In genomic region chr3:42741796-42742195, GRCh38 we compare ENCODE assay signal across 15 cellular contexts. TPM values are rescaled to one million over a fixed set of nuclear protein-coding genes. Genes with fewer than 3 reads are reported as not detected.
A peak's percentile ranks its signal among the peaks of the same experiment; 100 is the strongest.
DNase-seq lines count a peak whose midpoint lies in the region; ATAC-seq and TF ChIP-seq lines count a peak whose summit lies in the region.
"Had no signal": no experiment of that assay in that cellular context is flagged by ENCODE, and none has a peak within 500 bp of the region (broad histone marks: within the 10 kb centered on the region; RNA-seq: fewer than 3 reads in every experiment).

No MANE protein-coding gene starts in this region.

- H3K4me3 ChIP-seq in heart left ventricle (no peak overlapping the region), lower leg skin (ENCODE audit: low read depth, poor library complexity, severe bottlenecking) (no peak overlapping the region)

- H3K27ac ChIP-seq in heart left ventricle (peak overlapping the region in 7 of 12 donors; percentile 22 to 94 (median 79)), cingulate gyrus (ENCODE audit: low read depth, low read length) (peak overlapping the region; percentile 61), temporal lobe (ENCODE audit: low read depth, low read length) (peak overlapping the region; percentile 78)

- no peaks in the 10 kb centered on the region for H3K36me3 ChIP-seq in heart left ventricle

- TF ChIP-seq POLR2A in heart left ventricle (IDR thresholded peaks at IDR 0.05) (no peak), lower leg skin (IDR thresholded peaks at IDR 0.05) (no peak)

- TF ChIP-seq CTCF in heart left ventricle (IDR thresholded peaks at IDR 0.05) (no peak), lower leg skin (IDR thresholded peaks at IDR 0.05) (no peak)

- DNase-seq in heart left ventricle, result no peak
- DNase-seq in left ventricle myocardium superior, result no peak
- DNase-seq in lower leg skin (ENCODE audit: low spot score in 2 of 2), result peak; percentile 11 to 64
- no peak for DNase-seq in DMS53 (lab: John Stamatoyannopoulos, UW)
- DNase-seq in activated T-cell treated with anti-CD3 and anti-CD28 coated beads, Interleukin-2, amount 50 U/mL, for 48 hours, result no peak
- DNase-seq: Caco-2, MM.1S, NCI-H1105, NCI-H1694 treated with DMSO at 0.1 percent for 48 hours, NCI-H345, NCI-H69 had no signal

- ATAC-seq in heart left ventricle, result no peak
- no peak for ATAC-seq in left ventricle myocardium superior
- no peak for ATAC-seq in HG03196 (IDR thresholded peaks at IDR 0.05; ENCODE audit: unreplicated experiment)

- intact Hi-C loops in heart left ventricle (cut with DNase I) (loop anchor here in 8 of 10 donors (2.0 to 10.0 kb wide), 10 partner anchors 39 to 517 kb away; partner anchors contain the start of genes HHATL (in 5 of the 8), ZBTB47 (in 3 of the 8) and NKTR (in 1 of the 8)), left ventricle myocardium superior (cut with micrococcal nuclease) (loop anchor here (10.0 kb wide), 1 partner anchor 157 kb away; the partner anchor contains the start of gene SEC22C), lower leg skin (cut with DNase I; ENCODE audit: low total_unique reads) (no loop called here)

- WGBS in heart left ventricle, 4 donors, result 72 to 81% (median 74%) methylated on average over 3 of the region's 3 CpGs
- 90 to 94% methylated on average over 3 of the region's 3 CpGs for WGBS in lower leg skin, 2 donors

- peaks cover 0 to 52% (median 19%) of the 10 kb centered on the region in 12 donors for H3K4me1 ChIP-seq in heart left ventricle
- H3K4me1 ChIP-seq: Caco-2 had no signal

- H3K27me3 ChIP-seq in heart left ventricle, result no peaks in the 10 kb centered on the region

- H3K9me3 ChIP-seq in heart left ventricle, result no peaks in the 10 kb centered on the region
- H3K9me3 ChIP-seq: Caco-2 had no signal

RNA-seq across cellular contexts. Expression of gene CCDC13, which starts 31.3 kb away (rescaled TPM):
- total RNA-seq in heart left ventricle (1 to 10 TPM in 1 of 9 donors, under 1 TPM in 7, not detected in 1; 0.44 to 1.4 (median 0.83) TPM), left ventricle myocardium superior (0.17 TPM), lower leg skin (under 1 TPM in 1 of 4 donors, not detected in 3; 0.06 TPM), temporal lobe (2.7 TPM)
- polyA plus RNA-seq in heart left ventricle, result 1 to 10 TPM in 1 of 2 donors, under 1 TPM in 1; 0.53 to 1.1 TPM

RNA-seq across cellular contexts. Expression of gene HHATL, which starts 39.2 kb away (rescaled TPM):
- 100 to 1,000 TPM; 305 to 823 (median 538) TPM for total RNA-seq in heart left ventricle
- 1,000 to 10,000 TPM in 1 of 2 donors, 100 to 1,000 TPM in 1; 188 to 1,023 TPM for polyA plus RNA-seq in heart left ventricle
- 463 TPM for total RNA-seq in left ventricle myocardium superior
- 1 to 10 TPM in 2 of 4 donors, under 1 TPM in 1, not detected in 1; 0.34 to 6.1 (median 1.5) TPM for total RNA-seq in lower leg skin
- total RNA-seq in temporal lobe, result not detected
- total RNA-seq: Caco-2 had no signal
- polyA plus RNA-seq: CD14-positive monocyte had no signal

RNA-seq across cellular contexts. Expression of gene KLHL40, which starts 56.5 kb away (rescaled TPM):
- 1 to 10 TPM in 2 of 9 donors, under 1 TPM in 6, not detected in 1; 0.19 to 5.6 (median 0.73) TPM for total RNA-seq in heart left ventricle
- 1 to 10 TPM in 1 of 2 donors, under 1 TPM in 1; 0.61 to 6.8 TPM for polyA plus RNA-seq in heart left ventricle
- 0.12 TPM for total RNA-seq in left ventricle myocardium superior
- not detected for total RNA-seq in lower leg skin
- not detected for total RNA-seq in temporal lobe
- total RNA-seq: Caco-2 had no signal
- polyA plus RNA-seq: CD14-positive monocyte had no signal

Comparison
In these comparisons a context has a peak if more than half of its experiments do, and no peak if none do; other contexts are left out.
1. DNase-seq: peak in lower leg skin (2 of 2); none in heart left ventricle (0 of 5), left ventricle myocardium superior (single experiment), DMS53 (single experiment) and activated T-cell treated with anti-CD3 and anti-CD28 coated beads, Interleukin-2, amount 50 U/mL, for 48 hours (0 of 2).
2. RNA of gene HHATL, which starts 39.2 kb away (total RNA-seq): 305 to 823 TPM in heart left ventricle and 463 TPM in left ventricle myocardium superior (single experiment); 0.34 to 6.1 TPM in lower leg skin and not detected in temporal lobe (single experiment); every median in the first group is over 10 times any median in the second.
3. Peak in every context shown above with its lines, with median percentiles within 50 percentile points of each other: H3K27ac ChIP-seq.